26 cellular contexts compared by ENCODE assay signal in the genomic region with DNA sequence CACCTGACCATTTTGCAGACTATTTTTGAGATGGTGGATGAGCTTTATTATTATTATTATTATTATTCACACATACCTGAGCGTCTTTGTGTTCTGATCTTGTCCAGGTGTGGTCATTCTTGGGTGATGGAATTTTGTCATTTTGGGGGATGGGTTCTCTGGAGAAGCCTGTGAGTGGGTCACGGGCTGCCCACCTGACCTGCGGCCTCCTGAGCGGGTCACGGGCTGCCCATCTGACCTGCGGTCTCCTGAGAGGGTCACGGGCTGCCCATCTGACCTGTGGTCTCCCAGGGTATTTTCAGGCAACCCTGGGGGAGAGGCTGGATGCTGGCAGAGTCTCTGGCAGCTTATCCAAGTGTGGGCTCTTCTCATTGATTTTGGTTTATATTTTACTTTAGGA. TPM values are rescaled to one million over a fixed set of nuclear protein-coding genes. Genes with fewer than 3 reads are reported as not detected.
"Had no signal": no experiment of that assay in that cellular context is flagged by ENCODE, and none has a peak within 500 bp of the region (broad histone marks: within the 10 kb centered on the region; RNA-seq: fewer than 3 reads in every experiment).

No MANE protein-coding gene starts in this region.

- ATAC-seq: activated CD4-positive, CD25-positive, alpha-beta regulatory T cell treated with anti-CD3 and anti-CD28 coated beads, Interleukin-2, amount 50 U/mL, for 24 hours; activated T-helper 17 cell treated with anti-CD3 and anti-CD28 coated beads, Interleukin-2, amount 50 U/mL, for 72 hours; Panc1 had no signal

- H3K36me3 ChIP-seq: adrenal gland, MG63, SJCRH30 had no signal

- H3K4me3 ChIP-seq: adrenal gland, MG63, SJCRH30 had no signal

- DNase-seq: activated CD4-positive, alpha-beta T cell treated with anti-CD3 and anti-CD28 coated beads for 4 hours; activated CD4-positive, alpha-beta T cell treated with anti-CD3 and anti-CD28 coated beads, Interleukin-2, amount 50 U/mL, for 4 hours; activated gamma-delta T cell; activated naive CD4-positive, alpha-beta T cell treated with anti-CD3 and anti-CD28 coated beads, Interleukin-2, amount 10 ng/mL, durations not matched to agents 7 days and 5 days; activated naive CD8-positive, alpha-beta T cell treated with anti-CD3 and anti-CD28 coated beads, Interleukin-2, amount 10 ng/mL, durations not matched to agents 7 days and 5 days; activated T-cell treated with anti-CD3 and anti-CD28 coated beads for 4 hours; anterior cingulate cortex; MG63; MV-4-11; NCI-H1105; NCI-H1436 treated with DMSO at 0.1 percent for 48 hours; NCI-H187; NCI-H2081; NCI-H510A treated with DMSO at 0.1 percent for 48 hours; NCI-H69; NK-92 treated with Interleukin-12 subunit alpha and Interleukin-12 subunit beta, amount 100 ng/mL, for 24 hours; OCI-M1; Right ventricle myocardium superior; RPMI8226; SJCRH30; SK-N-SH; T-helper 1 cell had no signal

- H3K27me3 ChIP-seq: adrenal gland, MG63, SJCRH30 had no signal

RNA-seq across cellular contexts. Expression of gene SPRN, which starts 36.6 kb away (rescaled TPM):
- total RNA-seq: activated naive CD8-positive, alpha-beta T cell treated with anti-CD3 and anti-CD28 coated beads, Interleukin-2, amount 10 ng/mL, durations not matched to agents 7 days and 5 days; activated T-helper 17 cell treated with anti-CD3 and anti-CD28 coated beads, Interleukin-2, amount 50 U/mL, for 72 hours; Right ventricle myocardium superior; SJCRH30 had no signal
